Comparison of ENCODE assay signal across 16 cellular contexts in the genomic region with DNA sequence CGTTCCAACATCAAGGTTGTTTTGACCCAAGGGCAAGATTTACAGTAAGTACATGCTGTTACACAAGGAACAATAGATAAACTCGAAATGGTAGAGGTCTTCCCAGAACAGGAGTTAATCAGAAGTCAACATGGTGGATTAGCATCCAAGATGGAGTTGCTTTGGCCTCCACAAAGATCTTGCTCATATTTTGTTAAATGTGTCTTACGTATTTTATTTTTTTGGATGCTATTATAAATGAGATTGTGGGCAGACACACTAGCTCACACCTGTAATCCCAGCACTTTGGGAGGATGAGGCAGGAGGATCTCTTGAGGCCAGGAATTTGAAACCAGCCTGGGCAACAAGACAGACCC.
"Had no signal": no experiment of that assay in that cellular context is flagged by ENCODE, and none has a peak within 500 bp of the region (broad histone marks: within the 10 kb centered on the region; RNA-seq: fewer than 3 reads in every experiment).

No MANE protein-coding gene starts in this region.

- H3K27ac ChIP-seq: ascending aorta, breast epithelium, coronary artery, left lung, prostate gland, upper lobe of right lung had no signal

- H3K9me3 ChIP-seq: ascending aorta, breast epithelium, left lung, prostate gland, upper lobe of right lung had no signal

- FAIRE-seq: endometrium, frontal cortex had no signal

- ATAC-seq: activated T-cell treated with anti-CD3 and anti-CD28 coated beads, Interleukin-2, amount 50 U/mL, for 72 hours; left lung; right cardiac atrium; upper lobe of right lung had no signal

- H3K4me3 ChIP-seq: ascending aorta, breast epithelium, coronary artery, left lung, prostate gland, upper lobe of right lung had no signal

- H3K27me3 ChIP-seq: ascending aorta, breast epithelium, left lung, upper lobe of right lung had no signal

- DNase-seq: activated CD4-positive, CD25-positive, alpha-beta regulatory T cell treated with anti-CD3 and anti-CD28 coated beads, Interleukin-2, amount 50 U/mL, for 72 hours; activated effector memory CD4-positive, alpha-beta T cell treated with anti-CD3 and anti-CD28 coated beads, Interleukin-2, amount 50 U/mL, for 16 hours; activated T-cell treated with anti-CD3 and anti-CD28 coated beads, Interleukin-2, amount 50 U/mL, for 72 hours; erythroblast; hypothalamus; left lung; midbrain; right cardiac atrium; stimulated activated naive B cell treated with anti-CD40 and anti-IgM and Interleukin-4, amounts not matched to agents 10 μg/mL and 1 μg/mL and 100 μg/mL, for 72 hours; upper lobe of right lung had no signal

- H3K4me1 ChIP-seq: ascending aorta, breast epithelium, left lung, prostate gland, upper lobe of right lung had no signal

- H3K36me3 ChIP-seq: ascending aorta, breast epithelium, left lung, prostate gland, upper lobe of right lung had no signal
